Comparison of ENCODE assay signal across 24 cellular contexts in the genomic region with DNA sequence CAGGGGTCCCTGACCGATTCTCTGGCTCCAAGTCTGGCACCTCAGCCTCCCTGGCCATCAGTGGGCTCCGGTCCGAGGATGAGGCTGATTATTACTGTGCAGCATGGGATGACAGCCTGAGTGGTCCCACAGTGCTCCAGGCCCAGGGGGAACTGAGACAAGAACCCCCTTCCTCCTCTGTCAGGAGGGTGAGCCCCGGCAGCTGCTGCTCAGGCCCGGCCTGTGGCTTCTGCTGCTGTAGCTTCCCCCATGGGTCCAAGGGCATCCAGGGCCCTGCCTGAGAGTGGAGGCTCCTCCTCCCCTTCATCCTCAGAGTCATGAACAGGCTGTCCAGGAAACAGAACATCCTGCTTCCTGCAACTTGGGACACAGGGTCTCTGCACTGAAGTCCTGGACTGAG.
DNase-seq lines count a peak whose midpoint lies in the region; ATAC-seq, FAIRE-seq and TF ChIP-seq lines count a peak whose summit lies in the region.
"Had no signal": no experiment of that assay in that cellular context is flagged by ENCODE, and none has a peak within 500 bp of the region (broad histone marks: within the 10 kb centered on the region; RNA-seq: fewer than 3 reads in every experiment).

No MANE protein-coding gene starts in this region.

- no peaks in the 10 kb centered on the region for H3K9me2 ChIP-seq in DOHH2 (replicated peaks; ENCODE audit: control insufficient read depth, low read length)

- H3K79me2 ChIP-seq in DOHH2 (ENCODE audit: control insufficient read depth, low read length): no peaks in the 10 kb centered on the region
- H3K79me2 ChIP-seq in OCI-LY3 (ENCODE audit: low read length): peaks cover 6% of the 10 kb centered on the region

- no peaks in the 10 kb centered on the region for H3K27me3 ChIP-seq in DOHH2 (ENCODE audit: control insufficient read depth, low read length)
- H3K27me3 ChIP-seq in OCI-LY3 (ENCODE audit: low read depth, low read length): 0 out of 2 replicates have a peak, but pooled peaks cover 5% of the 10 kb centered on the region

- H3K4me3 Mint-ChIP-seq in memory B cell: peak overlapping the region; percentile 80
- H3K4me3 Mint-ChIP-seq: CD4-positive, CD25-positive, alpha-beta regulatory T cell had no signal

- peaks cover 4% of the 10 kb centered on the region for H3K9me3 Mint-ChIP-seq in memory B cell

- H3K36me3 ChIP-seq in DOHH2 (ENCODE audit: control insufficient read depth, low read length) (no peaks in the 10 kb centered on the region), OCI-LY3 (replicated peaks; ENCODE audit: low read depth, low read length) (peaks cover 4% of the 10 kb centered on the region)
- H3K36me3 ChIP-seq: BE2C had no signal

- no peaks in the 10 kb centered on the region for H4K20me1 ChIP-seq in DOHH2 (ENCODE audit: control insufficient read depth, insufficient read depth, low read depth, low read length)
- H4K20me1 ChIP-seq in OCI-LY3 (ENCODE audit: insufficient read depth, low read length): no peaks in the 10 kb centered on the region

- H3K9ac ChIP-seq in OCI-LY3 (ENCODE audit: low read length): no peak overlapping the region

- peaks cover 6% of the 10 kb centered on the region for H3K36me3 Mint-ChIP-seq in memory B cell
- H3K36me3 Mint-ChIP-seq: CD4-positive, CD25-positive, alpha-beta regulatory T cell had no signal

- peak overlapping the region; percentile 83 for H3K27ac Mint-ChIP-seq in memory B cell
- H3K27ac Mint-ChIP-seq: CD4-positive, CD25-positive, alpha-beta regulatory T cell had no signal

- H3K4me3 ChIP-seq in DOHH2 (ENCODE audit: low read length): peak overlapping the region; percentile 70
- no peak overlapping the region for H3K4me3 ChIP-seq in OCI-LY3 (ENCODE audit: low read length)

- peaks cover 20% of the 10 kb centered on the region for H3F3A ChIP-seq in DOHH2 (ENCODE audit: control insufficient read depth, insufficient read depth)

- H3K4me1 ChIP-seq in DOHH2 (ENCODE audit: control insufficient read depth, low read length) (peaks cover 66% of the 10 kb centered on the region), OCI-LY3 (ENCODE audit: low read length) (peaks cover 51% of the 10 kb centered on the region)
- H3K4me1 ChIP-seq: BE2C had no signal

- H3K27ac ChIP-seq in DOHH2 (ENCODE audit: low read depth, low read length): peak overlapping the region; percentile 70
- H3K27ac ChIP-seq in OCI-LY3 (ENCODE audit: low read length): no peak overlapping the region
- H3K27ac ChIP-seq: HL-60 had no signal

- ATAC-seq in memory B cell (ENCODE audit: low read depth) (peak; percentile 14), GM18870 (IDR thresholded peaks at IDR 0.05; ENCODE audit: unreplicated experiment) (no peak), HG03520 (IDR thresholded peaks at IDR 0.05; ENCODE audit: unreplicated experiment) (no peak)

- H3K4me2 ChIP-seq in DOHH2 (ENCODE audit: low read length) (peak overlapping the region; percentile 89), OCI-LY3 (ENCODE audit: low read length) (peak overlapping the region; percentile 84)

- no peak overlapping the region for H2AFZ ChIP-seq in OCI-LY3 (ENCODE audit: low read depth, low read length)

- TF ChIP-seq CTCF in DOHH2 (IDR thresholded peaks at IDR 0.05; ENCODE audit: low read depth, low read length, poor library complexity, severe bottlenecking) (no peak), OCI-LY3 (IDR thresholded peaks at IDR 0.05; ENCODE audit: low read depth, low read length) (no peak)

- FAIRE-seq in urothelium cell line (lab: Jason Lieb, UNC): peak; percentile 70
- FAIRE-seq: D721Med, H1 had no signal

- H3K9me3 ChIP-seq in DOHH2 (ENCODE audit: control insufficient read depth, insufficient read depth, low read length) (no peaks in the 10 kb centered on the region), OCI-LY3 (ENCODE audit: insufficient read depth, low read length) (no peaks in the 10 kb centered on the region)
- H3K9me3 ChIP-seq: BE2C had no signal

- H3K4me1 Mint-ChIP-seq in memory B cell: peaks cover 44% of the 10 kb centered on the region

- no peaks in the 10 kb centered on the region for H3K27me3 Mint-ChIP-seq in memory B cell

- no peak for DNase-seq in memory B cell (ENCODE audit: low spot score in 2 of 2)
- DNase-seq in urothelium cell line (ENCODE audit: low spot score): no peak
- no peak for DNase-seq in NOMO-1 (lab: John Stamatoyannopoulos, UW; ENCODE audit: unreplicated experiment in 2 of 2)
- DNase-seq: BE2C; CD4-positive, CD25-positive, alpha-beta regulatory T cell; HCEC 1CT; Karpas-422; NCI-H1092 treated with DMSO at 0.1 percent for 48 hours; NCI-H1436; NCI-H187; NCI-H2081 treated with DMSO at 0.1 percent for 48 hours; NCI-H2171; NCI-H226; NCI-H510A; NCI-H69; PC-3; SHP77 had no signal
